In genomic region chr2:69641887-69642708, GRCh38 we compare ENCODE assay signal across 9 cellular contexts. TPM values are rescaled to one million over a fixed set of nuclear protein-coding genes. Genes with fewer than 3 reads are reported as not detected.
DNase-seq lines count a peak whose midpoint lies in the region; ATAC-seq, FAIRE-seq and TF ChIP-seq lines count a peak whose summit lies in the region.
"Had no signal": no experiment of that assay in that cellular context is flagged by ENCODE, and none has a peak within 500 bp of the region (broad histone marks: within the 10 kb centered on the region; RNA-seq: fewer than 3 reads in every experiment).

No MANE protein-coding gene starts in this region.

- ATAC-seq in heart left ventricle: no peak
- no peak for ATAC-seq in Right ventricle myocardium superior (ENCODE audit: poor library complexity)
- ATAC-seq in HG02759 (IDR thresholded peaks at IDR 0.05; ENCODE audit: unreplicated experiment): no peak

- TF ChIP-seq CTCF in heart left ventricle (IDR thresholded peaks at IDR 0.05): no peak
- no peak for TF ChIP-seq CTCF in bronchial epithelial cell (IDR thresholded peaks at IDR 0.05; ENCODE audit: insufficient read depth, low read length, severe bottlenecking)
- no peak for TF ChIP-seq CTCF in mesothelial cell of epicardium (IDR thresholded peaks at IDR 0.05; ENCODE audit: unreplicated experiment)

- H3K36me3 Mint-ChIP-seq in mesothelial cell of epicardium: peaks cover 11% of the 10 kb centered on the region

- FAIRE-seq in bronchial epithelial cell (lab: Jason Lieb, UNC): no peak
- FAIRE-seq: islet of Langerhans had no signal

- H3K36me3 ChIP-seq in heart left ventricle (peaks cover 0 to 10% (median 0%) of the 10 kb centered on the region in 9 donors), bronchial epithelial cell (ENCODE audit: control insufficient read depth, insufficient read depth, low read length) (no peaks in the 10 kb centered on the region), urinary bladder (ENCODE audit: insufficient read depth) (peaks cover 1% of the 10 kb centered on the region)

- no peak for DNase-seq in heart left ventricle
- DNase-seq in Right ventricle myocardium superior: no peak
- DNase-seq in bronchial epithelial cell (ENCODE audit: low read depth): no peak
- DNase-seq in mesothelial cell of epicardium (ENCODE audit: low spot score in 2 of 2, unreplicated experiment in 2 of 2): no peak
- DNase-seq in DMS79 treated with DMSO at 0.1 percent for 48 hours (lab: John Stamatoyannopoulos, UW): no peak
- no peak for DNase-seq in 8988T

- peaks cover 4% of the 10 kb centered on the region for H3K9me3 Mint-ChIP-seq in mesothelial cell of epicardium

- TF ChIP-seq POLR2A in heart left ventricle (IDR thresholded peaks at IDR 0.05): no peak

- peak overlapping the region; percentile 93 to 99 (median 98) for H3K27ac ChIP-seq in heart left ventricle
- H3K27ac ChIP-seq in urinary bladder (ENCODE audit: low read depth): no peak overlapping the region

- H3K4me1 ChIP-seq in heart left ventricle (peaks cover 0 to 74% (median 56%) of the 10 kb centered on the region in 12 donors), urinary bladder (ENCODE audit: insufficient read depth) (no peaks in the 10 kb centered on the region)

- H3K9me3 ChIP-seq in heart left ventricle: no peaks in the 10 kb centered on the region

- 10 to 17% (median 14%) methylated on average over 12 of the region's 12 CpGs for WGBS in heart left ventricle, 4 donors
- WGBS in urinary bladder: 14% methylated on average over 12 of the region's 12 CpGs

- peaks cover 49% of the 10 kb centered on the region for H3K4me1 Mint-ChIP-seq in mesothelial cell of epicardium

- H3K27me3 Mint-ChIP-seq in mesothelial cell of epicardium (ENCODE audit: low read depth): no peaks in the 10 kb centered on the region

- H3K27me3 ChIP-seq in heart left ventricle (no peaks in the 10 kb centered on the region), bronchial epithelial cell (ENCODE audit: control insufficient read depth, insufficient read depth, low read length) (no peaks in the 10 kb centered on the region)

- intact Hi-C loops in heart left ventricle (cut with DNase I): loop anchor here (2.0 to 10.0 kb wide), 10 partner anchors 40 to 205 kb away; partner anchors contain the start of gene NFU1 (in 1 of the 10)
- intact Hi-C loops in Right ventricle myocardium superior (cut with DNase I): loop anchor here (5.0 to 10.0 kb wide), 2 partner anchors 73 to 80 kb away; no protein-coding TSS in a partner anchor

- peak overlapping the region; percentile 99 for H3K27ac Mint-ChIP-seq in mesothelial cell of epicardium

- peak overlapping the region; percentile 98 for H3K4me3 Mint-ChIP-seq in mesothelial cell of epicardium

- peak overlapping the region; percentile 70 to 99 (median 95) for H3K4me3 ChIP-seq in heart left ventricle
- peak overlapping the region; percentile 86 for H3K4me3 ChIP-seq in bronchial epithelial cell (ENCODE audit: low read depth, low read length)
- H3K4me3 ChIP-seq in urinary bladder (ENCODE audit: low read depth, low read length): peak overlapping the region; percentile 95

RNA-seq across cellular contexts. Expression of gene AAK1, which starts 1.4 kb away (rescaled TPM):
- 100 to 1,000 TPM in 7 of 9 donors, 10 to 100 TPM in 2; 68.7 to 167 (median 131) TPM for total RNA-seq in heart left ventricle
- 10 to 100 TPM; 34.4 to 34.9 TPM for polyA plus RNA-seq in heart left ventricle
- 87.2 TPM for total RNA-seq in Right ventricle myocardium superior
- 17.9 and 32.5 TPM in 2 replicates for total RNA-seq in bronchial epithelial cell
- 65.4 to 70.7 TPM (median 66.4 TPM) in 3 replicates for total RNA-seq in mesothelial cell of epicardium
- total RNA-seq in urinary bladder: 51.5 TPM
- polyA plus RNA-seq in urinary bladder: 9.3 TPM
